In the genomic region with DNA sequence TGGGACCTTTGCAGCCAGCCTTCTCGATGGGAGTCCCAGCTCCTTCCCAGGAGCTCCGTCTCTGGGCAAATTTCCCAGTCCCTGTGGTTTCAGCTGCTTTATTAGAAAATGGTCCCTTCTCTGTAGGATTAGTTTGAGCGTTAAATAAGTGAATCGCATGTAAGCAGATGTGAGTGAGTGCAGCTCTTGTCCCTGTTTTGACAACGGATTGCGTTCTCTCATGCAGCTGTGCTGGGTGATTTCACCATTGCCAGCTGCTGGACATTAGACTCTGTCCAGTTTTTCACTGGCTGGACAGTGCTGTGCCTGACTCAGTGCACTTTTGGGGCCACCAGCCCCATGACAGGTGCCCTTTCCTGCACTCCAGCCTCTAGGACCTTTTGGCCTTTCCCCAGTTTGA, we compare ENCODE assay signal across 16 cellular contexts. TPM values are rescaled to one million over a fixed set of nuclear protein-coding genes. Genes with fewer than 3 reads are reported as not detected.
A peak's percentile ranks its signal among the peaks of the same experiment; 100 is the strongest.
DNase-seq lines count a peak whose midpoint lies in the region; ATAC-seq lines count a peak whose summit lies in the region.
"Had no signal": no experiment of that assay in that cellular context is flagged by ENCODE, and none has a peak within 500 bp of the region (broad histone marks: within the 10 kb centered on the region; RNA-seq: fewer than 3 reads in every experiment).

No MANE protein-coding gene starts in this region.

- DNase-seq in Ammon's horn (ENCODE audit: low spot score) (peak; percentile 67), NCI-H2107 treated with DMSO at 0.1 percent for 48 hours (lab: John Stamatoyannopoulos, UW; ENCODE audit: unreplicated experiment) (peak; percentile 79), non-pigmented ciliary epithelial cell (ENCODE audit: low read depth) (peak; percentile 18), Right ventricle myocardium superior (no peak), activated gamma-delta T cell treated with Interleukin-2 at 50 U/mL for 16 hours (no peak)
- DNase-seq: ACHN; activated CD4-positive, alpha-beta T cell treated with anti-CD3 and anti-CD28 coated beads for 4 hours; MG63; naive B cell; NK-92 treated with Interleukin-12 subunit alpha and Interleukin-12 subunit beta, amount 100 ng/mL, for 24 hours; retina; stimulated activated CD4-positive, alpha-beta T cell treated with anti-CD3 and anti-CD28 coated beads, Interleukin-1b, Interleukin-23, amount 100 ng/mL, for 48 hours had no signal

- intact Hi-C loops in Right ventricle myocardium superior (cut with DNase I): loop anchor here (5.0 kb wide), 1 partner anchor 97 kb away; no protein-coding TSS in a partner anchor

- ATAC-seq in Right ventricle myocardium superior (ENCODE audit: poor library complexity) (no peak), GM21576 (IDR thresholded peaks at IDR 0.05; ENCODE audit: unreplicated experiment) (no peak), GM18517 (IDR thresholded peaks at IDR 0.05; ENCODE audit: unreplicated experiment) (no peak)
- ATAC-seq: left lung had no signal

- peak overlapping the region; percentile 88 for H3K27ac ChIP-seq in cingulate gyrus (ENCODE audit: low read depth, low read length)
- H3K27ac ChIP-seq: left lung had no signal

RNA-seq across cellular contexts. Expression of a gene that starts 11.6 kb away (rescaled TPM):
- 7.3 TPM for total RNA-seq in Right ventricle myocardium superior

RNA-seq across cellular contexts. Expression of a gene that starts 19.3 kb away (rescaled TPM):
- total RNA-seq in Right ventricle myocardium superior: 49.0 TPM

Comparison
In these comparisons a context has a peak if more than half of its experiments do, and no peak if none do; other contexts are left out.
1. DNase-seq: peak in Ammon's horn (single experiment), NCI-H2107 treated with DMSO at 0.1 percent for 48 hours (single experiment) and non-pigmented ciliary epithelial cell (single experiment); none in Right ventricle myocardium superior (single experiment) and activated gamma-delta T cell treated with Interleukin-2 at 50 U/mL for 16 hours (single experiment).